Comparison of ENCODE assay signal across 7 cellular contexts in genomic region chr17:65198653-65199382, GRCh38.
DNase-seq lines count a peak whose midpoint lies in the region; ATAC-seq and TF ChIP-seq lines count a peak whose summit lies in the region.

No MANE protein-coding gene starts in this region.

- intact Hi-C loops in IMR-90 (cut with micrococcal nuclease), result loop anchor here (1.0 to 10.0 kb wide), 7 partner anchors 77 to 424 kb away; no protein-coding TSS in a partner anchor

- TF ChIP-seq CTCF in IMR-90 (conservative IDR thresholded peaks at IDR 0.05; ENCODE audit: low read depth, low read length) (peak; percentile 89), cardiac fibroblast (IDR thresholded peaks at IDR 0.05; ENCODE audit: low read depth, low read length) (peak; percentile 57), tibial nerve (IDR thresholded peaks at IDR 0.05) (peak; percentile 66 to 80 (median 71))

- no peak overlapping the region for H3K9ac ChIP-seq in IMR-90 (ENCODE audit: low read depth, low read length)

- no peak for TF ChIP-seq EP300 in tibial nerve (IDR thresholded peaks at IDR 0.05)

- H2AK5ac ChIP-seq in IMR-90 (ENCODE audit: low read depth, low read length), result peak overlapping the region; percentile 99

- ATAC-seq in IMR-90 (ENCODE audit: low read depth) (peak; percentile 70; the same call in 1 of the 2 replicates), GM19467 (IDR thresholded peaks at IDR 0.05; ENCODE audit: unreplicated experiment) (no peak)

- no peak overlapping the region for H3K23ac ChIP-seq in IMR-90 (ENCODE audit: low read depth, low read length)

- H2AFZ ChIP-seq in IMR-90 (replicated peaks; ENCODE audit: low read length, poor library complexity), result peak overlapping the region; percentile 69

- H3K56ac ChIP-seq in IMR-90 (ENCODE audit: extremely low read depth, insufficient read depth, low read length), result no peak overlapping the region

- H3K9me3 ChIP-seq in IMR-90 (ENCODE audit: control insufficient read depth, insufficient read depth, low read length), result no peaks in the 10 kb centered on the region
- no peaks in the 10 kb centered on the region for H3K9me3 ChIP-seq in tibial nerve

- H2BK5ac ChIP-seq in IMR-90 (ENCODE audit: low read depth, low read length, poor library complexity, severe bottlenecking), result no peak overlapping the region

- peak overlapping the region; percentile 27; the same call in 1 of the 3 replicates for H2BK15ac ChIP-seq in IMR-90 (ENCODE audit: low read depth, low read length)

- TF ChIP-seq POLR2A in IMR-90 (IDR thresholded peaks at IDR 0.05; ENCODE audit: low read depth, low read length) (no peak), tibial nerve (IDR thresholded peaks at IDR 0.05) (no peak)

- H3K4me3 ChIP-seq in IMR-90 (ENCODE audit: insufficient read depth, low read depth, low read length), result no peak overlapping the region
- no peak overlapping the region for H3K4me3 ChIP-seq in cardiac fibroblast (replicated peaks in 1 of 2; ENCODE audit: low read depth in 2 of 2, low read length in 2 of 2)
- H3K4me3 ChIP-seq in tibial nerve, result no peak overlapping the region

- H3K4me1 ChIP-seq in IMR-90 (ENCODE audit: control insufficient read depth, insufficient read depth, low read length) (no peaks in the 10 kb centered on the region; the same call in 1 of the 2 replicates), tibial nerve (peaks cover 0 to 6% (median 0%) of the 10 kb centered on the region in 4 donors)

- dilution Hi-C loops in IMR-90 (cut with HindIII; ENCODE audit: low sequenced_read_pairs, unreplicated experiment), result no loop called here

- CTCF ChIA-PET in IMR-90 (lab: Yijun Ruan, JAX), result interaction anchor here (0.7 kb wide), 1 partner anchor 12 kb away, joined by 3 read pairs; no protein-coding TSS in a partner anchor

- no peak overlapping the region for H3K14ac ChIP-seq in IMR-90 (replicated peaks; ENCODE audit: low read depth, low read length)

- no peak overlapping the region for H2BK20ac ChIP-seq in IMR-90 (ENCODE audit: low read depth, low read length)

- H3K27me3 ChIP-seq in IMR-90 (ENCODE audit: control insufficient read depth, insufficient read depth, low read length), result no peaks in the 10 kb centered on the region; the same call in 1 of the 2 replicates
- no peaks in the 10 kb centered on the region for H3K27me3 ChIP-seq in tibial nerve

- peak; percentile 46 for DNase-seq in Daoy (ENCODE audit: low read depth)
- peak; percentile 69 for DNase-seq in IMR-90
- peak; percentile 22 for DNase-seq in NOMO-1 treated with dmso at 0.1 percent for 144 hours (lab: John Stamatoyannopoulos, UW; ENCODE audit: unreplicated experiment)
- DNase-seq in cardiac fibroblast (ENCODE audit: low read depth in 2 of 2), result peak; percentile 78
- peak; percentile 65 for DNase-seq in kidney tubule cell (ENCODE audit: low spot score)
- peak in 1 of 2 donors; percentile 12 for DNase-seq in tibial nerve (ENCODE audit: low spot score in 2 of 2)

- peaks cover 12% of the 10 kb centered on the region for H3K9me1 ChIP-seq in IMR-90 (ENCODE audit: insufficient read depth, low read length)

- TF ChIP-seq RAD21 in IMR-90 (IDR thresholded peaks at IDR 0.05; ENCODE audit: low read length), result peak; percentile 91

- peak overlapping the region; percentile 52 for H2AK9ac ChIP-seq in IMR-90 (replicated peaks; ENCODE audit: low read depth, low read length, poor library complexity)

- no peaks in the 10 kb centered on the region for H3K79me1 ChIP-seq in IMR-90 (ENCODE audit: low read depth in 1 of 2, low read length in 2 of 2)

- POLR2A ChIA-PET in IMR-90 (lab: Charles Lee; ENCODE audit: unreplicated experiment), result no interaction called here

- no TSS peak for BruUV-seq in IMR-90 (replicated peaks; lab: Mats Ljungman, UMichigan)

- H2BK120ac ChIP-seq in IMR-90 (ENCODE audit: low read depth, low read length), result no peak overlapping the region

- no peak overlapping the region; a peak in 1 of 4 replicates for H4K8ac ChIP-seq in IMR-90 (ENCODE audit: low read depth in 2 of 2, low read length in 2 of 2)

- H4K5ac ChIP-seq in IMR-90 (ENCODE audit: low read depth, low read length), result no peak overlapping the region

- no peak overlapping the region for H3K4me2 ChIP-seq in IMR-90 (ENCODE audit: low read depth, low read length)

- no peaks in the 10 kb centered on the region for H3K36me3 ChIP-seq in IMR-90 (ENCODE audit: control insufficient read depth, insufficient read depth, low read length)
- peaks cover 0 to 15% (median 0%) of the 10 kb centered on the region in 3 donors for H3K36me3 ChIP-seq in tibial nerve

- 0 out of 2 replicates have a peak overlapping the region, but pooled peaks have one; percentile 35 for H4K91ac ChIP-seq in IMR-90 (ENCODE audit: insufficient read depth, low read depth, low read length)

- in situ Hi-C loops in IMR-90 (cut with MboI; ENCODE audit: low sequenced_read_pairs), result no loop called here

- H3K27ac ChIP-seq in IMR-90 (ENCODE audit: insufficient read depth, low read length) (no peak overlapping the region), tibial nerve (no peak overlapping the region)

- 83% methylated on average over 1 of the region's 7 CpGs; no CpG with 5 or more reads in 1 of the 2 experiments for WGBS in IMR-90 (ENCODE audit: extremely low coverage in 2 of 2, insufficient read length in 1 of 2), 2 experiments
- 19 to 23% methylated on average over 7 of the region's 7 CpGs for WGBS in tibial nerve, 2 donors

- H3K18ac ChIP-seq in IMR-90 (ENCODE audit: low read depth, low read length), result no peak overlapping the region

- H4K20me1 ChIP-seq in IMR-90 (ENCODE audit: insufficient read depth, low read length), result no peaks in the 10 kb centered on the region

- no peak overlapping the region for H3K4ac ChIP-seq in IMR-90 (ENCODE audit: low read depth, low read length)

TF ChIP-seq in IMR-90, 13 proteins besides CTCF, POLR2A, EP300 and RAD21:
- TF ChIP-seq MXI1 (IDR thresholded peaks at IDR 0.05; ENCODE audit: borderline replicate concordance, low read depth, low read length), result no peak
- TF ChIP-seq SMC3 (IDR thresholded peaks at IDR 0.05; ENCODE audit: low read depth, low read length), result peak; percentile 91
